Comparison of ENCODE assay signal across 38 cellular contexts in genomic region chr6:3862038-3862437, GRCh38.
"Had no signal": no experiment of that assay in that cellular context is flagged by ENCODE, and none has a peak within 500 bp of the region (broad histone marks: within the 10 kb centered on the region; RNA-seq: fewer than 3 reads in every experiment).

No MANE protein-coding gene starts in this region.

- DNase-seq: activated CD4-positive, alpha-beta memory T cell treated with anti-CD3 and anti-CD28 coated beads, Interleukin-2, amount 10 ng/mL, durations not matched to agents 7 days and 5 days; activated CD4-positive, alpha-beta T cell treated with anti-CD3 and anti-CD28 coated beads for 1 hour; activated CD4-positive, alpha-beta T cell treated with anti-CD3 and anti-CD28 coated beads for 36 hours; activated CD4-positive, alpha-beta T cell treated with anti-CD3 and anti-CD28 coated beads for 48 hours; activated CD4-positive, alpha-beta T cell treated with anti-CD3 and anti-CD28 coated beads, Interleukin-2, amount 10 ng/mL, durations not matched to agents 7 days and 5 days; activated CD4-positive, alpha-beta T cell treated with anti-CD3 and anti-CD28 coated beads, Interleukin-2, amount 50 U/mL, for 48 hours; activated CD4-positive, CD25-positive, alpha-beta regulatory T cell; activated CD8-positive, alpha-beta memory T cell treated with anti-CD3 and anti-CD28 coated beads for 24 hours; activated CD8-positive, alpha-beta memory T cell treated with anti-CD3 and anti-CD28 coated beads, Interleukin-2, amount 10 ng/mL, durations not matched to agents 7 days and 5 days; activated CD8-positive, alpha-beta memory T cell treated with anti-CD3 and anti-CD28 coated beads, Interleukin-2, amount 50 U/mL, for 48 hours; activated CD8-positive, alpha-beta T cell treated with anti-CD3 and anti-CD28 coated beads, Interleukin-2, amount 10 ng/mL, durations not matched to agents 7 days and 5 days; activated effector memory CD4-positive, alpha-beta T cell treated with Interleukin-2 at 50 U/mL for 16 hours; activated gamma-delta T cell; activated naive CD4-positive, alpha-beta T cell treated with anti-CD3 and anti-CD28 coated beads, Interleukin-2, amount 10 ng/mL, durations not matched to agents 7 days and 5 days; activated naive CD4-positive, alpha-beta T cell treated with Interleukin-2 at 50 U/mL for 16 hours; activated naive CD8-positive, alpha-beta T cell treated with anti-CD3 and anti-CD28 coated beads, Interleukin-2, amount 10 ng/mL, durations not matched to agents 7 days and 5 days; activated naive CD8-positive, alpha-beta T cell treated with anti-CD3 and anti-CD28 coated beads, Interleukin-2, amount 50 U/mL, for 24 hours; activated T-cell treated with anti-CD3 and anti-CD28 coated beads, Interleukin-2, amount 50 U/mL, for 24 hours; activated T-cell treated with anti-CD3 and anti-CD28 coated beads, Interleukin-2, amount 50 U/mL, for 48 hours; amygdala; anterior cingulate cortex; caudate nucleus; cerebellar nuclear complex; T-cell; T-helper 2 cell; T-helper 9 cell had no signal

- H3K27ac ChIP-seq: ascending aorta, cardiac muscle cell, VCaP had no signal

- H3K4me1 Mint-ChIP-seq: activated CD4-positive, alpha-beta T cell treated with anti-CD3 and anti-CD28 coated beads, Interleukin-2, amount 10 ng/mL, durations not matched to agents 7 days and 5 days; activated CD8-positive, alpha-beta memory T cell treated with anti-CD3 and anti-CD28 coated beads, Interleukin-2, amount 10 ng/mL, durations not matched to agents 7 days and 5 days; activated naive CD4-positive, alpha-beta T cell treated with anti-CD3 and anti-CD28 coated beads, Interleukin-2, amount 10 ng/mL, durations not matched to agents 7 days and 5 days; activated naive CD4-positive, alpha-beta T cell treated with anti-CD3 and anti-CD28 coated beads, Interleukin-2, amount 50 U/mL, for 24 hours; activated naive CD8-positive, alpha-beta T cell treated with anti-CD3 and anti-CD28 coated beads, Interleukin-2, amount 10 ng/mL, durations not matched to agents 7 days and 5 days; activated naive CD8-positive, alpha-beta T cell treated with anti-CD3 and anti-CD28 coated beads, Interleukin-2, amount 50 U/mL, for 24 hours; brain; central memory CD8-positive, alpha-beta T cell; T-cell had no signal

- H3K36me3 Mint-ChIP-seq: activated CD8-positive, alpha-beta memory T cell treated with anti-CD3 and anti-CD28 coated beads, Interleukin-2, amount 10 ng/mL, durations not matched to agents 7 days and 5 days; activated naive CD4-positive, alpha-beta T cell treated with anti-CD3 and anti-CD28 coated beads, Interleukin-2, amount 10 ng/mL, durations not matched to agents 7 days and 5 days; activated naive CD8-positive, alpha-beta T cell; activated naive CD8-positive, alpha-beta T cell treated with anti-CD3 and anti-CD28 coated beads, Interleukin-2, amount 10 ng/mL, durations not matched to agents 7 days and 5 days; brain; T-cell had no signal

- H3K4me3 ChIP-seq: ascending aorta, cardiac muscle cell had no signal

- H3K4me3 Mint-ChIP-seq: activated CD4-positive, alpha-beta memory T cell treated with anti-CD3 and anti-CD28 coated beads, Interleukin-2, amount 10 ng/mL, durations not matched to agents 7 days and 5 days; activated CD4-positive, alpha-beta T cell treated with anti-CD3 and anti-CD28 coated beads for 36 hours; activated CD4-positive, alpha-beta T cell treated with anti-CD3 and anti-CD28 coated beads, Interleukin-2, amount 10 ng/mL, durations not matched to agents 7 days and 5 days; activated CD8-positive, alpha-beta memory T cell treated with anti-CD3 and anti-CD28 coated beads, Interleukin-2, amount 10 ng/mL, durations not matched to agents 7 days and 5 days; activated CD8-positive, alpha-beta T cell treated with anti-CD3 and anti-CD28 coated beads, Interleukin-2, amount 10 ng/mL, durations not matched to agents 7 days and 5 days; activated naive CD4-positive, alpha-beta T cell treated with anti-CD3 and anti-CD28 coated beads, Interleukin-2, amount 10 ng/mL, durations not matched to agents 7 days and 5 days; activated naive CD4-positive, alpha-beta T cell treated with anti-CD3 and anti-CD28 coated beads, Interleukin-2, amount 50 U/mL, for 24 hours; activated naive CD8-positive, alpha-beta T cell; activated naive CD8-positive, alpha-beta T cell treated with anti-CD3 and anti-CD28 coated beads, Interleukin-2, amount 10 ng/mL, durations not matched to agents 7 days and 5 days; activated naive CD8-positive, alpha-beta T cell treated with anti-CD3 and anti-CD28 coated beads, Interleukin-2, amount 50 U/mL, for 24 hours; activated T-cell treated with anti-CD3 and anti-CD28 coated beads, Interleukin-2, amount 50 U/mL, for 24 hours; brain; central memory CD8-positive, alpha-beta T cell; T-cell; T-helper 1 cell treated with Interleukin-12 subunit alpha and Interleukin-12 subunit beta and Interleukin-4 antibody, amounts not matched to agents 30 μg/mL and 1 μg/mL, for 36 hours; T-helper 2 cell treated with Interferon-gamma antibody and Interleukin-4, amounts not matched to agents 5 μg/mL and 100 μg/mL, for 36 hours had no signal

- H3K27me3 ChIP-seq: ascending aorta, cardiac muscle cell had no signal

- FAIRE-seq: TTC549 had no signal

- H3K36me3 ChIP-seq: ascending aorta, cardiac muscle cell had no signal

- ATAC-seq: activated CD4-positive, alpha-beta T cell treated with anti-CD3 and anti-CD28 coated beads for 36 hours; activated CD4-positive, CD25-positive, alpha-beta regulatory T cell treated with anti-CD3 and anti-CD28 coated beads, Interleukin-2, amount 50 U/mL, for 24 hours; activated CD8-positive, alpha-beta memory T cell treated with anti-CD3 and anti-CD28 coated beads, Interleukin-2, amount 10 ng/mL, durations not matched to agents 7 days and 5 days; activated CD8-positive, alpha-beta T cell treated with anti-CD3 and anti-CD28 coated beads, Interleukin-2, amount 10 ng/mL, durations not matched to agents 7 days and 5 days; activated naive CD8-positive, alpha-beta T cell treated with anti-CD3 and anti-CD28 coated beads, Interleukin-2, amount 50 U/mL, for 24 hours; T-cell had no signal

- H3K27ac Mint-ChIP-seq: activated CD4-positive, alpha-beta memory T cell treated with anti-CD3 and anti-CD28 coated beads, Interleukin-2, amount 10 ng/mL, durations not matched to agents 7 days and 5 days; activated CD4-positive, alpha-beta T cell treated with anti-CD3 and anti-CD28 coated beads for 36 hours; activated CD4-positive, alpha-beta T cell treated with anti-CD3 and anti-CD28 coated beads, Interleukin-2, amount 10 ng/mL, durations not matched to agents 7 days and 5 days; activated CD8-positive, alpha-beta memory T cell treated with anti-CD3 and anti-CD28 coated beads, Interleukin-2, amount 10 ng/mL, durations not matched to agents 7 days and 5 days; activated CD8-positive, alpha-beta T cell treated with anti-CD3 and anti-CD28 coated beads, Interleukin-2, amount 10 ng/mL, durations not matched to agents 7 days and 5 days; activated naive CD4-positive, alpha-beta T cell treated with anti-CD3 and anti-CD28 coated beads, Interleukin-2, amount 10 ng/mL, durations not matched to agents 7 days and 5 days; activated naive CD4-positive, alpha-beta T cell treated with anti-CD3 and anti-CD28 coated beads, Interleukin-2, amount 50 U/mL, for 24 hours; activated naive CD8-positive, alpha-beta T cell; activated naive CD8-positive, alpha-beta T cell treated with anti-CD3 and anti-CD28 coated beads, Interleukin-2, amount 10 ng/mL, durations not matched to agents 7 days and 5 days; activated naive CD8-positive, alpha-beta T cell treated with anti-CD3 and anti-CD28 coated beads, Interleukin-2, amount 50 U/mL, for 24 hours; activated T-cell treated with anti-CD3 and anti-CD28 coated beads, Interleukin-2, amount 50 U/mL, for 24 hours; activated T-helper 2 cell treated with anti-CD3 and anti-CD28 coated beads, Interferon-gamma antibody, Interleukin-2, Interleukin-4, amounts not matched to agents 10 μg/mL and 5 μg/mL and 100 μg/mL, durations not matched to agents 14 hours and 24 hours and 36 hours; brain; T-cell; T-helper 1 cell treated with Interleukin-12 subunit alpha and Interleukin-12 subunit beta and Interleukin-4 antibody, amounts not matched to agents 30 μg/mL and 1 μg/mL, for 36 hours; T-helper 2 cell treated with Interferon-gamma antibody and Interleukin-4, amounts not matched to agents 5 μg/mL and 100 μg/mL, for 36 hours had no signal
